ENCODE assay signal across 1 cellular context in the genomic region with DNA sequence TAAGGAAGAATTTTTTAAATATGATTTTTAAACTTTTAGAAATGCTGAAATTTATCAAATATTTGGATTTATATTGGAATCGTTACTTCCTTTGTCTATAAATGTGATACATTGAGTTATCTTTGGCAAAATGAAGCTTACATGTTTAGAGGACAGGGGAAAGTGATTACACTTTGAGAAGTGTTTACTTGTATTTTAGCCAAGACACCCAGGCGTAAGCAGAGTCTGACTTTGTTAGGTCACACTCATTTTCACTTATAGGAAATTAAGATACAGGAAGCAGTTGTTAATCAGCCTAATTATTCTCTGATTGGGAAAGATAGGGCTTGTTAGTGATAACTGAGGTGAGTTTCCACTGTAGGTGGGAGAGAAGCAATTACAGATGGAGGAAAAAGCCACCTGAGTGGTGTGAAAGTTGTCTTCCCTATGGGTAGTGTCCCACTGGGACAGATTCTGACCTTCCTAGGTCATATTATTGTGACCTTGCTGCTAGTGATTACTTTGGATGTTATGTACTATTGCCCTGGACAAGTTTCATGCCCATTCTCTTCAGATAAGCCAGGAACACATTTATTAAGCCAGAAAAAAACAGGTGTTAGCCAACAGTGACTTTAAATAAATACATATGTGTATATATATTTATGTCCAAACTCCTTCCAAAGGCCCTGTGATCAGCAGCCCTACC.
TF ChIP-seq lines count a peak whose summit lies in the region.

No MANE protein-coding gene starts in this region.

TF ChIP-seq in A549, 52 proteins besides CTCF, POLR2A, EP300 and RAD21 (continued from another document):
- TF ChIP-seq, protein P1, sequence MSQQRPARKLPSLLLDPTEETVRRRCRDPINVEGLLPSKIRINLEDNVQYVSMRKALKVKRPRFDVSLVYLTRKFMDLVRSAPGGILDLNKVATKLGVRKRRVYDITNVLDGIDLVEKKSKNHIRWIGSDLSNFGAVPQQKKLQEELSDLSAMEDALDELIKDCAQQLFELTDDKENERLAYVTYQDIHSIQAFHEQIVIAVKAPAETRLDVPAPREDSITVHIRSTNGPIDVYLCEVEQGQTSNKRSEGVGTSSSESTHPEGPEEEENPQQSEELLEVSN (IDR thresholded peaks at IDR 0.05; ENCODE audit: borderline replicate concordance, low read depth), result no peak
- no peak for TF ChIP-seq FOSL2 (IDR thresholded peaks at IDR 0.05)
- TF ChIP-seq FOSL2 (CRISPR knock-in tag; IDR thresholded peaks at IDR 0.05), result no peak
- TF ChIP-seq ZC3H11A (IDR thresholded peaks at IDR 0.05), result no peak
- TF ChIP-seq, protein P2, sequence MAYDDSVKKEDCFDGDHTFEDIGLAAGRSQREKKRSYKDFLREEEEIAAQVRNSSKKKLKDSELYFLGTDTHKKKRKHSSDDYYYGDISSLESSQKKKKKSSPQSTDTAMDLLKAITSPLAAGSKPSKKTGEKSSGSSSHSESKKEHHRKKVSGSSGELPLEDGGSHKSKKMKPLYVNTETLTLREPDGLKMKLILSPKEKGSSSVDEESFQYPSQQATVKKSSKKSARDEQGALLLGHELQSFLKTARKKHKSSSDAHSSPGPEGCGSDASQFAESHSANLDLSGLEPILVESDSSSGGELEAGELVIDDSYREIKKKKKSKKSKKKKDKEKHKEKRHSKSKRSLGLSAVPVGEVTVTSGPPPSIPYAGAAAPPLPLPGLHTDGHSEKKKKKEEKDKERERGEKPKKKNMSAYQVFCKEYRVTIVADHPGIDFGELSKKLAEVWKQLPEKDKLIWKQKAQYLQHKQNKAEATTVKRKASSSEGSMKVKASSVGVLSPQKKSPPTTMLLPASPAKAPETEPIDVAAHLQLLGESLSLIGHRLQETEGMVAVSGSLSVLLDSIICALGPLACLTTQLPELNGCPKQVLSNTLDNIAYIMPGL (CRISPR knock-in tag; IDR thresholded peaks at IDR 0.05; ENCODE audit: borderline replicate concordance), result no peak
- TF ChIP-seq MYC (IDR thresholded peaks at IDR 0.05; ENCODE audit: borderline replicate concordance, low read length), result no peak
- TF ChIP-seq, protein P3, sequence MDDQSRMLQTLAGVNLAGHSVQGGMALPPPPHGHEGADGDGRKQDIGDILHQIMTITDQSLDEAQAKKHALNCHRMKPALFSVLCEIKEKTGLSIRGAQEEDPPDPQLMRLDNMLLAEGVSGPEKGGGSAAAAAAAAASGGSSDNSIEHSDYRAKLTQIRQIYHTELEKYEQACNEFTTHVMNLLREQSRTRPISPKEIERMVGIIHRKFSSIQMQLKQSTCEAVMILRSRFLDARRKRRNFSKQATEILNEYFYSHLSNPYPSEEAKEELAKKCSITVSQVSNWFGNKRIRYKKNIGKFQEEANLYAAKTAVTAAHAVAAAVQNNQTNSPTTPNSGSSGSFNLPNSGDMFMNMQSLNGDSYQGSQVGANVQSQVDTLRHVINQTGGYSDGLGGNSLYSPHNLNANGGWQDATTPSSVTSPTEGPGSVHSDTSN (IDR thresholded peaks at IDR 0.05), result no peak
- TF ChIP-seq SREBF2 (IDR thresholded peaks at IDR 0.05), result no peak
- TF ChIP-seq CBX2 (IDR thresholded peaks at IDR 0.05; ENCODE audit: borderline replicate concordance, low read depth), result no peak
- TF ChIP-seq HOXB5 (CRISPR knock-in tag; IDR thresholded peaks at IDR 0.05), result no peak
